In genomic region chr3:111362286-111363009, GRCh38 we compare ENCODE assay signal across 17 cellular contexts.
"Had no signal": no experiment of that assay in that cellular context is flagged by ENCODE, and none has a peak within 500 bp of the region (broad histone marks: within the 10 kb centered on the region; RNA-seq: fewer than 3 reads in every experiment).

No MANE protein-coding gene starts in this region.

- H3K27ac ChIP-seq: gastrocnemius medialis, parathyroid adenoma had no signal

- H3K27me3 ChIP-seq: gastrocnemius medialis had no signal

- DNase-seq: activated CD4-positive, alpha-beta T cell treated with anti-CD3 and anti-CD28 coated beads, Interleukin-2, amount 10 ng/mL, durations not matched to agents 7 days and 5 days; activated CD8-positive, alpha-beta T cell treated with anti-CD3 and anti-CD28 coated beads, Interleukin-2, amount 10 ng/mL, durations not matched to agents 7 days and 5 days; activated naive CD4-positive, alpha-beta T cell treated with anti-CD3 and anti-CD28 coated beads for 36 hours; activated T-cell treated with anti-CD3 and anti-CD28 coated beads, Interleukin-2, amount 50 U/mL, for 24 hours; aorta; cerebellar nuclear complex; cortex of kidney; effector CD4-positive, alpha-beta T cell; gastrocnemius medialis; head of caudate nucleus; immature natural killer cell; kidney glomerular epithelial cell; natural killer cell; stimulated activated naive B cell treated with anti-CD40 and anti-IgM and Interleukin-4, amounts not matched to agents 10 μg/mL and 1 μg/mL and 100 μg/mL, for 72 hours; T-helper 1 cell; T-helper 9 cell had no signal

- H3K9me3 ChIP-seq: gastrocnemius medialis had no signal

- ATAC-seq: activated CD8-positive, alpha-beta T cell treated with anti-CD3 and anti-CD28 coated beads, Interleukin-2, amount 10 ng/mL, durations not matched to agents 7 days and 5 days; gastrocnemius medialis; natural killer cell; stimulated activated naive B cell treated with anti-CD40 and anti-IgM and Interleukin-4, amounts not matched to agents 10 μg/mL and 1 μg/mL and 100 μg/mL, for 72 hours had no signal

- H3K4me3 ChIP-seq: gastrocnemius medialis had no signal

- H3K36me3 ChIP-seq: gastrocnemius medialis had no signal

- H3K4me1 ChIP-seq: gastrocnemius medialis, parathyroid adenoma had no signal
